8 cellular contexts compared by ENCODE assay signal in genomic region chr16:11668590-11669379, GRCh38. TPM values are rescaled to one million over a fixed set of nuclear protein-coding genes. Genes with fewer than 3 reads are reported as not detected.
DNase-seq lines count a peak whose midpoint lies in the region; ATAC-seq and TF ChIP-seq lines count a peak whose summit lies in the region.

No MANE protein-coding gene starts in this region.

- intact Hi-C loops in heart left ventricle (cut with DNase I) (loop anchor here in 2 of 10 donors (2.0 to 10.0 kb wide), 3 partner anchors 44 to 126 kb away; partner anchors contain the start of genes TXNDC11 (in 1 of the 2) and ZC3H7A (in 1 of the 2)), sciatic nerve (cut with DNase I) (no loop called here)

- DNase-seq in NCI-H748 (lab: John Stamatoyannopoulos, UW; ENCODE audit: unreplicated experiment), result peak; percentile 40
- DNase-seq in NCI-H748 treated with DMSO at 0.1 percent for 48 hours (lab: John Stamatoyannopoulos, UW), result no peak
- peak; percentile 48 to 57 for DNase-seq in activated T-cell treated with anti-CD3 and anti-CD28 coated beads, Interleukin-2, amount 50 U/mL, for 48 hours
- peak in 3 of 5 donors; percentile 43 to 68 (median 44) for DNase-seq in heart left ventricle
- DNase-seq in sciatic nerve (ENCODE audit: low spot score), result peak; percentile 77

- TF ChIP-seq CTCF in heart left ventricle (IDR thresholded peaks at IDR 0.05), result no peak

- WGBS in heart left ventricle, 4 donors, result 2 to 4% (median 2%) methylated on average over 19 to 100 of the region's 100 CpGs

- no peaks in the 10 kb centered on the region for H3K9me3 ChIP-seq in heart left ventricle

- peak overlapping the region; percentile 70 to 100 (median 90) for H3K4me3 ChIP-seq in heart left ventricle

- peak overlapping the region; percentile 47 to 90 (median 84) for H3K27ac ChIP-seq in heart left ventricle

- TF ChIP-seq POLR2A in heart left ventricle (IDR thresholded peaks at IDR 0.05), result no peak

- no peaks in the 10 kb centered on the region for H3K27me3 ChIP-seq in heart left ventricle

- H3K36me3 ChIP-seq in heart left ventricle, result no peaks in the 10 kb centered on the region

- ATAC-seq in heart left ventricle, result peak in 2 of 4 donors; percentile 4 to 10
- ATAC-seq in sciatic nerve, result no peak
- ATAC-seq in HG02938 (IDR thresholded peaks at IDR 0.05; ENCODE audit: unreplicated experiment), result no peak
- no peak for ATAC-seq in HG03342 (IDR thresholded peaks at IDR 0.05; ENCODE audit: unreplicated experiment)
- no peak for ATAC-seq in GM21360 (IDR thresholded peaks at IDR 0.05; ENCODE audit: unreplicated experiment)

- H3K4me1 ChIP-seq in heart left ventricle, result peaks cover 8 to 72% (median 54%) of the 10 kb centered on the region in 12 donors

RNA-seq across cellular contexts. Expression of gene SNN, which starts 0.5 kb away (rescaled TPM):
- total RNA-seq in heart left ventricle (10 to 100 TPM; 17.0 to 60.0 (median 36.4) TPM), sciatic nerve (40.0 TPM)
- 10 to 100 TPM; 12.5 to 38.4 TPM for polyA plus RNA-seq in heart left ventricle
